9 cellular contexts compared by ENCODE assay signal in genomic region chr3:35946121-35946856, GRCh38.
DNase-seq lines count a peak whose midpoint lies in the region; ATAC-seq, FAIRE-seq and TF ChIP-seq lines count a peak whose summit lies in the region.
"Had no signal": no experiment of that assay in that cellular context is flagged by ENCODE, and none has a peak within 500 bp of the region (broad histone marks: within the 10 kb centered on the region; RNA-seq: fewer than 3 reads in every experiment).

No MANE protein-coding gene starts in this region.

- DNase-seq in IMR-90 (peak; percentile 28), adipocyte (ENCODE audit: low read depth) (peak; percentile 53), lung microvascular endothelial cell (ENCODE audit: low read depth in 2 of 2) (peak; percentile 57 to 60), GM12892 (ENCODE audit: insufficient read length) (no peak)
- DNase-seq in activated CD4-positive, alpha-beta T cell treated with anti-CD3 and anti-CD28 coated beads for 1 hour: no peak
- DNase-seq: spleen had no signal

- H3K4ac ChIP-seq in IMR-90 (ENCODE audit: low read depth, low read length): no peak overlapping the region

- no peak overlapping the region for H3K18ac ChIP-seq in IMR-90 (ENCODE audit: low read depth, low read length)

- H3K9me2 ChIP-seq in DOHH2 (replicated peaks; ENCODE audit: control insufficient read depth, low read length): no peaks in the 10 kb centered on the region

- H3K79me1 ChIP-seq in IMR-90 (ENCODE audit: low read depth in 1 of 2, low read length in 2 of 2): no peaks in the 10 kb centered on the region

- H3K14ac ChIP-seq in IMR-90 (replicated peaks; ENCODE audit: low read depth, low read length): no peak overlapping the region

- H3K27me3 ChIP-seq in DOHH2 (ENCODE audit: control insufficient read depth, low read length): no peaks in the 10 kb centered on the region
- H3K27me3 ChIP-seq in IMR-90 (ENCODE audit: control insufficient read depth, insufficient read depth, low read length): no peaks in the 10 kb centered on the region
- H3K27me3 ChIP-seq in adipocyte (replicated peaks; ENCODE audit: control insufficient read depth, insufficient read depth, low read length): no peaks in the 10 kb centered on the region
- H3K27me3 ChIP-seq: spleen had no signal

- H3K23ac ChIP-seq in IMR-90 (ENCODE audit: low read depth, low read length): no peak overlapping the region

- TF ChIP-seq POLR2A in IMR-90 (IDR thresholded peaks at IDR 0.05; ENCODE audit: low read depth, low read length) (no peak), GM12892 (IDR thresholded peaks at IDR 0.05; ENCODE audit: low read depth, low read length) (no peak)

- TF ChIP-seq CTCF in DOHH2 (IDR thresholded peaks at IDR 0.05; ENCODE audit: low read depth, low read length, poor library complexity, severe bottlenecking) (peak; percentile 62), IMR-90 (conservative IDR thresholded peaks at IDR 0.05; ENCODE audit: low read depth, low read length) (peak; percentile 48)

- no peak overlapping the region; the same call in 1 of the 2 replicates for H3K9ac ChIP-seq in IMR-90 (ENCODE audit: low read depth, low read length)
- no peak overlapping the region for H3K9ac ChIP-seq in adipocyte (ENCODE audit: low read length)

- ATAC-seq in IMR-90 (ENCODE audit: low read depth): peak; percentile 41; the same call in 1 of the 2 replicates
- no peak for ATAC-seq in HG03460 (IDR thresholded peaks at IDR 0.05; ENCODE audit: unreplicated experiment)
- no peak for ATAC-seq in HG03196 (IDR thresholded peaks at IDR 0.05; ENCODE audit: unreplicated experiment)

- no peaks in the 10 kb centered on the region for H3K9me3 ChIP-seq in DOHH2 (ENCODE audit: control insufficient read depth, insufficient read depth, low read length)
- no peaks in the 10 kb centered on the region for H3K9me3 ChIP-seq in IMR-90 (ENCODE audit: control insufficient read depth, insufficient read depth, low read length)
- peaks cover 4% of the 10 kb centered on the region for H3K9me3 ChIP-seq in adipocyte (ENCODE audit: control insufficient read depth, low read length)
- H3K9me3 ChIP-seq: spleen had no signal

- H3K4me3 ChIP-seq in DOHH2 (ENCODE audit: low read length): no peak overlapping the region
- H3K4me3 ChIP-seq in IMR-90 (ENCODE audit: insufficient read depth, low read depth, low read length): no peak overlapping the region
- H3K4me3 ChIP-seq in adipocyte (ENCODE audit: low read length): no peak overlapping the region
- H3K4me3 ChIP-seq: spleen had no signal

- H3K36me3 ChIP-seq in DOHH2 (ENCODE audit: control insufficient read depth, low read length): no peaks in the 10 kb centered on the region
- H3K36me3 ChIP-seq in IMR-90 (ENCODE audit: control insufficient read depth, insufficient read depth, low read length): no peaks in the 10 kb centered on the region
- H3K36me3 ChIP-seq in adipocyte (ENCODE audit: control insufficient read depth, insufficient read depth, low read length, severe bottlenecking): no peaks in the 10 kb centered on the region
- H3K36me3 ChIP-seq: spleen had no signal

- H4K20me1 ChIP-seq in DOHH2 (ENCODE audit: control insufficient read depth, insufficient read depth, low read depth, low read length): no peaks in the 10 kb centered on the region
- no peaks in the 10 kb centered on the region for H4K20me1 ChIP-seq in IMR-90 (ENCODE audit: insufficient read depth, low read length)

- H2AK9ac ChIP-seq in IMR-90 (replicated peaks; ENCODE audit: low read depth, low read length, poor library complexity): no peak overlapping the region

- no TSS peak for BruUV-seq in IMR-90 (replicated peaks; lab: Mats Ljungman, UMichigan)

- no peaks in the 10 kb centered on the region; the same call in 1 of the 2 replicates for H3K9me1 ChIP-seq in IMR-90 (ENCODE audit: insufficient read depth, low read length)

- no peaks in the 10 kb centered on the region for H3F3A ChIP-seq in DOHH2 (ENCODE audit: control insufficient read depth, insufficient read depth)

- POLR2A ChIA-PET in IMR-90 (lab: Charles Lee; ENCODE audit: unreplicated experiment): no interaction called here

- no peak overlapping the region for H4K8ac ChIP-seq in IMR-90 (ENCODE audit: low read depth in 2 of 2, low read length in 2 of 2)

- no peak overlapping the region for H2BK20ac ChIP-seq in IMR-90 (ENCODE audit: low read depth, low read length)

- H3K4me2 ChIP-seq in DOHH2 (ENCODE audit: low read length) (no peak overlapping the region), IMR-90 (ENCODE audit: low read depth, low read length) (no peak overlapping the region)

- intact Hi-C loops in IMR-90 (cut with micrococcal nuclease): no loop called here

- H3K4me1 ChIP-seq in DOHH2 (ENCODE audit: control insufficient read depth, low read length): no peaks in the 10 kb centered on the region
- peaks cover 5% of the 10 kb centered on the region for H3K4me1 ChIP-seq in IMR-90 (ENCODE audit: control insufficient read depth, insufficient read depth, low read length)
- peaks cover 9% of the 10 kb centered on the region for H3K4me1 ChIP-seq in adipocyte (ENCODE audit: control insufficient read depth, insufficient read depth, low read length)
- H3K4me1 ChIP-seq: spleen had no signal

- no peak overlapping the region for H2BK5ac ChIP-seq in IMR-90 (ENCODE audit: low read depth, low read length, poor library complexity, severe bottlenecking)

- dilution Hi-C loops in IMR-90 (cut with HindIII; ENCODE audit: low sequenced_read_pairs, unreplicated experiment): no loop called here

- no peak overlapping the region for H3K27ac ChIP-seq in DOHH2 (ENCODE audit: low read depth, low read length)
- no peak overlapping the region for H3K27ac ChIP-seq in IMR-90 (ENCODE audit: insufficient read depth, low read length)
- H3K27ac ChIP-seq: spleen had no signal

- H2AK5ac ChIP-seq in IMR-90 (ENCODE audit: low read depth, low read length): no peak overlapping the region

- H3K56ac ChIP-seq in IMR-90 (ENCODE audit: extremely low read depth, insufficient read depth, low read length): no peak overlapping the region

- H2BK15ac ChIP-seq in IMR-90 (ENCODE audit: low read depth, low read length): no peak overlapping the region

- H2AFZ ChIP-seq in IMR-90 (replicated peaks; ENCODE audit: low read length, poor library complexity): no peak overlapping the region

- H3K79me2 ChIP-seq in DOHH2 (ENCODE audit: control insufficient read depth, low read length): no peaks in the 10 kb centered on the region

- H4K91ac ChIP-seq in IMR-90 (ENCODE audit: insufficient read depth, low read depth, low read length): no peak overlapping the region

- no peak for FAIRE-seq in GM12892 (lab: Jason Lieb, UNC)

- WGBS in IMR-90 (ENCODE audit: extremely low coverage in 2 of 2, insufficient read length in 1 of 2), 2 experiments: no CpG with 5 or more reads among the region's 8 CpGs

- peak; percentile 45 for TF ChIP-seq RAD21 in IMR-90 (IDR thresholded peaks at IDR 0.05; ENCODE audit: low read length)

- in situ Hi-C loops in IMR-90 (cut with MboI; ENCODE audit: low sequenced_read_pairs): no loop called here

- CTCF ChIA-PET in IMR-90 (lab: Yijun Ruan, JAX): interaction anchor here (0.6 to 1.0 kb wide), 4 partner anchors 13 to 996 kb away, joined by 3 to 4 read pairs (median 3); no protein-coding TSS in a partner anchor

- no peak overlapping the region for H2BK120ac ChIP-seq in IMR-90 (ENCODE audit: low read depth, low read length)

- H4K5ac ChIP-seq in IMR-90 (ENCODE audit: low read depth, low read length): no peak overlapping the region

TF ChIP-seq in IMR-90, 13 proteins besides CTCF, POLR2A, EP300 and RAD21:
- no peak for TF ChIP-seq CHD1 (IDR thresholded peaks at IDR 0.05; ENCODE audit: low read depth, low read length)
- TF ChIP-seq CEBPB (IDR thresholded peaks at IDR 0.05; ENCODE audit: low read depth, low read length): no peak
- TF ChIP-seq MAZ (IDR thresholded peaks at IDR 0.05; ENCODE audit: borderline replicate concordance, low read depth, low read length): no peak
- no peak for TF ChIP-seq RCOR1 (IDR thresholded peaks at IDR 0.05; ENCODE audit: insufficient replicate concordance, low read length)

Comparison
In these comparisons a context has a peak if more than half of its experiments do, and no peak if none do; other contexts are left out.
1. DNase-seq: peak in IMR-90 (single experiment), adipocyte (single experiment) and lung microvascular endothelial cell (2 of 2); none in GM12892 (single experiment) and activated CD4-positive, alpha-beta T cell treated with anti-CD3 and anti-CD28 coated beads for 1 hour (single experiment).